Comparison of ENCODE assay signal across 1 cellular context in genomic region chr6:7579850-7580249, GRCh38.
TF ChIP-seq lines count a peak whose summit lies in the region.

No MANE protein-coding gene starts in this region.

TF ChIP-seq in HepG2, 621 proteins besides CTCF, POLR2A, EP300 and RAD21:
- TF ChIP-seq RBM22 (optimal IDR thresholded peaks at IDR 0.05; ENCODE audit: low read length), result peak; percentile 53
- no peak for TF ChIP-seq ZBTB7A (CRISPR knock-in tag; IDR thresholded peaks at IDR 0.05)
- no peak for TF ChIP-seq ATRX (CRISPR knock-in tag; IDR thresholded peaks at IDR 0.05; ENCODE audit: borderline replicate concordance)
- TF ChIP-seq ZSCAN12 (CRISPR knock-in tag; IDR thresholded peaks at IDR 0.05), result no peak
- TF ChIP-seq HHEX (CRISPR knock-in tag; IDR thresholded peaks at IDR 0.05), result no peak
- no peak for TF ChIP-seq HNF1A (IDR thresholded peaks at IDR 0.05; ENCODE audit: low read depth)
- no peak for TF ChIP-seq HNF1A (CRISPR knock-in tag; IDR thresholded peaks at IDR 0.05; ENCODE audit: borderline replicate concordance)
- TF ChIP-seq ZBTB38 (CRISPR knock-in tag; IDR thresholded peaks at IDR 0.05), result 0 out of 2 replicates have a peak, but pooled peaks have one; percentile 38
- TF ChIP-seq ZNF746 (CRISPR knock-in tag; IDR thresholded peaks at IDR 0.05), result no peak
- TF ChIP-seq ZNF10 (CRISPR knock-in tag; IDR thresholded peaks at IDR 0.05; ENCODE audit: borderline replicate concordance, low read depth), result no peak
- TF ChIP-seq ZNF407 (CRISPR knock-in tag; IDR thresholded peaks at IDR 0.05; ENCODE audit: not compliant biosample characterization), result no peak
- TF ChIP-seq ZNF430 (CRISPR knock-in tag; IDR thresholded peaks at IDR 0.05), result peak; percentile 46; the same call in 1 of the 2 replicates
- TF ChIP-seq ZNF331 (CRISPR knock-in tag; IDR thresholded peaks at IDR 0.05), result no peak
- no peak for TF ChIP-seq PRMT3 (CRISPR knock-in tag; IDR thresholded peaks at IDR 0.05; ENCODE audit: borderline replicate concordance, low read depth)
- TF ChIP-seq ZNF792 (CRISPR knock-in tag; IDR thresholded peaks at IDR 0.05), result no peak
- TF ChIP-seq ZNF782 (CRISPR knock-in tag; IDR thresholded peaks at IDR 0.05; ENCODE audit: borderline replicate concordance), result no peak
- TF ChIP-seq TP53 (CRISPR knock-in tag; conservative IDR thresholded peaks at IDR 0.05), result 0 out of 2 replicates have a peak, but pooled peaks have one; percentile 41
